9 cellular contexts compared by ENCODE assay signal in genomic region chr4:155060873-155061272, GRCh38.
"Had no signal": no experiment of that assay in that cellular context is flagged by ENCODE, and none has a peak within 500 bp of the region (broad histone marks: within the 10 kb centered on the region; RNA-seq: fewer than 3 reads in every experiment).

No MANE protein-coding gene starts in this region.

- H2AFZ ChIP-seq: GM23248 had no signal

- ATAC-seq: K562 had no signal

- H3K9ac ChIP-seq: GM23248 had no signal

- H3K4me3 ChIP-seq: GM23248, K562 had no signal

- H3K4me3 Mint-ChIP-seq: H9 had no signal

- H3K27ac ChIP-seq: GM23248 had no signal

- DNase-seq: GM23248, H9, HCEC 1CT, IMR-90, KG1 had no signal

- H3K9me3 Mint-ChIP-seq: H9 had no signal

- FAIRE-seq: H1, H54, HTR-8/SVneo, K562 had no signal
